ENCODE assay signal across 8 cellular contexts in the genomic region with DNA sequence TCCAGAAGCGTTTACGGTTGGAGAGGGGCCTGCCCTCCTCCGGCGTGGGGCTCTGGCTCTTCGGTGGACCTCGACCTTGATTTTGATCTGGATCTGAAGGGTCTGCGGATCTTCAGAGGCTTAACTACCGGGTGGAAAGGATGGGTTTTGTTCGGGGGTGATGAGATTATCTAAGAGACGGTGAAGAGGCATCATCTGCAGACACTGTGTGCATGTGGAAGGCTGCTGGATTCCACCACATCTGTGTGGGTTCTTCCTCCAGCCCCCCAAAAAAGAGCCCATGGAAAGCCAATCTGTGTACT. TPM values are rescaled to one million over a fixed set of nuclear protein-coding genes. Genes with fewer than 3 reads are reported as not detected.
A peak's percentile ranks its signal among the peaks of the same experiment; 100 is the strongest.
DNase-seq lines count a peak whose midpoint lies in the region; ATAC-seq and TF ChIP-seq lines count a peak whose summit lies in the region.

No MANE protein-coding gene starts in this region.

- DNase-seq in heart left ventricle: no peak
- DNase-seq in cardiac septum (ENCODE audit: low spot score): no peak
- no peak for DNase-seq in mammary epithelial cell
- no peak for DNase-seq in vagina (ENCODE audit: extremely low spot score in 2 of 2)
- DNase-seq in RPMI8226: no peak
- DNase-seq in NCI-H748 (lab: John Stamatoyannopoulos, UW; ENCODE audit: unreplicated experiment): no peak
- DNase-seq in stimulated activated CD4-positive, alpha-beta T cell treated with anti-CD3 and anti-CD28 coated beads, Interleukin-2, amount 100 ng/mL, for 48 hours: no peak

- dilution Hi-C loops in mammary epithelial cell (cut with HindIII; ENCODE audit: low sequenced_read_pairs): no loop called here

- H3K9me3 ChIP-seq in heart left ventricle (no peaks in the 10 kb centered on the region), mammary epithelial cell (replicated peaks; ENCODE audit: insufficient read depth, low read length) (no peaks in the 10 kb centered on the region), mesodermal cell (ENCODE audit: control insufficient read depth, low read length) (no peaks in the 10 kb centered on the region), vagina (no peaks in the 10 kb centered on the region)

- H3K27me3 ChIP-seq in heart left ventricle (peaks cover 0 to 11% (median 0%) of the 10 kb centered on the region in 9 donors), mammary epithelial cell (ENCODE audit: insufficient read depth, low read length) (no peaks in the 10 kb centered on the region), vagina (no peaks in the 10 kb centered on the region)

- H3K36me3 ChIP-seq in heart left ventricle (peaks cover 0 to 41% (median 25%) of the 10 kb centered on the region in 9 donors), mammary epithelial cell (ENCODE audit: insufficient read depth, low read length) (peaks cover 14% of the 10 kb centered on the region), mesodermal cell (ENCODE audit: control insufficient read depth, insufficient read depth, low read length) (peaks cover 32% of the 10 kb centered on the region), vagina (peaks cover 0 to 29% of the 10 kb centered on the region in 2 donors)

- ATAC-seq in heart left ventricle: no peak

- H3K4me2 ChIP-seq in mammary epithelial cell (ENCODE audit: insufficient read depth, low read depth, low read length): peak overlapping the region; percentile 91

- intact Hi-C loops in heart left ventricle (cut with DNase I): loop anchor here in 2 of 10 donors (10.0 kb wide), 2 partner anchors 50 to 120 kb away; no protein-coding TSS in a partner anchor
- intact Hi-C loops in cardiac septum (cut with DNase I): loop anchor here (2.0 kb wide), 1 partner anchor 32 kb away; no protein-coding TSS in a partner anchor
- intact Hi-C loops in mammary epithelial cell (cut with micrococcal nuclease): loop anchor here (2.0 kb wide), 1 partner anchor 70 kb away; a partner anchor contains a TSS
- intact Hi-C loops in vagina (cut with DNase I): loop anchor here (10.0 kb wide), 1 partner anchor 50 kb away; no protein-coding TSS in a partner anchor

- no peak for TF ChIP-seq CTCF in heart left ventricle (IDR thresholded peaks at IDR 0.05)
- TF ChIP-seq CTCF in mammary epithelial cell (conservative IDR thresholded peaks at IDR 0.05 in 1 of 2, IDR thresholded peaks at IDR 0.05 in 1 of 2; ENCODE audit: extremely low read depth in 1 of 2, insufficient read depth in 1 of 2, low read depth in 1 of 2, low read length in 2 of 2): no peak
- TF ChIP-seq CTCF in vagina (IDR thresholded peaks at IDR 0.05): no peak

- H3K4me3 ChIP-seq in heart left ventricle: peak overlapping the region; percentile 74 to 93 (median 80)
- H3K4me3 ChIP-seq in mammary epithelial cell (replicated peaks in 1 of 3; ENCODE audit: insufficient read depth in 1 of 3, low read depth in 2 of 3, low read length in 3 of 3): peak overlapping the region; percentile 67 to 78 (median 68)
- H3K4me3 ChIP-seq in mesodermal cell (ENCODE audit: extremely low read depth, insufficient read depth, low read length, poor library complexity, severe bottlenecking): peak overlapping the region; percentile 72
- H3K4me3 ChIP-seq in vagina: peak overlapping the region; percentile 74 to 92

- no peak for TF ChIP-seq POLR2A in heart left ventricle (IDR thresholded peaks at IDR 0.05)
- no peak for TF ChIP-seq POLR2A in vagina (IDR thresholded peaks at IDR 0.05)

- peak overlapping the region; percentile 80 for H3K9ac ChIP-seq in mammary epithelial cell (ENCODE audit: insufficient read depth, low read length)

- H3K4me1 ChIP-seq in heart left ventricle (peaks cover 0 to 38% (median 18%) of the 10 kb centered on the region in 12 donors), mammary epithelial cell (ENCODE audit: insufficient read depth, low read length) (peaks cover 23% of the 10 kb centered on the region), mesodermal cell (ENCODE audit: control insufficient read depth, insufficient read depth, low read length, poor library complexity, severe bottlenecking) (no peaks in the 10 kb centered on the region), vagina (peaks cover 15% of the 10 kb centered on the region)

- BruUV-seq in mammary epithelial cell (replicated peaks; lab: Mats Ljungman, UMichigan): no TSS peak

- in situ Hi-C loops in mammary epithelial cell (cut with MboI; ENCODE audit: low sequenced_read_pairs in 2 of 2): no loop called here

- H3K27ac ChIP-seq in heart left ventricle (peak overlapping the region; percentile 53 to 98 (median 93)), mammary epithelial cell (ENCODE audit: insufficient read depth, low read depth, low read length) (peak overlapping the region; percentile 66), mesodermal cell (ENCODE audit: low read depth, low read length, severe bottlenecking) (no peak overlapping the region), vagina (peak overlapping the region; percentile 97)

- H2AFZ ChIP-seq in mammary epithelial cell (ENCODE audit: low read depth, low read length): peak overlapping the region; percentile 90

- CTCF ChIA-PET in mammary epithelial cell (lab: Charles Lee; ENCODE audit: low non-redundant PET): no interaction called here

- peaks cover 8% of the 10 kb centered on the region for H3K79me2 ChIP-seq in mammary epithelial cell (ENCODE audit: insufficient read depth, low read length)

- 20 to 32% (median 23%) methylated on average over 4 to 10 of the region's 10 CpGs for WGBS in heart left ventricle, 4 donors
- 5% methylated on average over 5 of the region's 10 CpGs for WGBS in mammary epithelial cell (ENCODE audit: low coverage, missing lambda C conversion rate)
- 0 to 3% methylated on average over 3 to 10 of the region's 10 CpGs for WGBS in mesodermal cell (ENCODE audit: insufficient coverage in 2 of 2), 2 experiments

- H4K20me1 ChIP-seq in mammary epithelial cell (ENCODE audit: insufficient read depth, low read length): no peaks in the 10 kb centered on the region

RNA-seq across cellular contexts. Expression of a gene that starts 1.0 kb away (rescaled TPM):
- 10 to 100 TPM in 5 of 9 donors, 1 to 10 TPM in 4; 6.4 to 31.6 (median 11.8) TPM for total RNA-seq in heart left ventricle
- 1 to 10 TPM; 5.6 to 8.2 TPM for polyA plus RNA-seq in heart left ventricle
- 13.1 TPM for total RNA-seq in cardiac septum
- 10 to 100 TPM; 11.8 to 23.3 TPM for total RNA-seq in mammary epithelial cell
- polyA plus RNA-seq in mammary epithelial cell: 17.7 TPM
- polyA minus RNA-seq in mammary epithelial cell: 48.8 TPM
- polyA plus RNA-seq in mesodermal cell (2013, experiment 1 of 2): 25.3 TPM
- polyA plus RNA-seq in mesodermal cell (2013, experiment 2 of 2): 17.6 TPM
- 13.0 TPM for total RNA-seq in vagina
